9 cellular contexts compared by ENCODE assay signal in genomic region chr7:47573758-47574472, GRCh38. TPM values are rescaled to one million over a fixed set of nuclear protein-coding genes. Genes with fewer than 3 reads are reported as not detected.
DNase-seq lines count a peak whose midpoint lies in the region; ATAC-seq and TF ChIP-seq lines count a peak whose summit lies in the region.
"Had no signal": no experiment of that assay in that cellular context is flagged by ENCODE, and none has a peak within 500 bp of the region (broad histone marks: within the 10 kb centered on the region; RNA-seq: fewer than 3 reads in every experiment).

No MANE protein-coding gene starts in this region.

- no peak overlapping the region for H3K9ac ChIP-seq in SK-N-MC (ENCODE audit: insufficient read length)

- peaks cover 6% of the 10 kb centered on the region; the same call in 2 of the 3 replicates for H3K36me3 Mint-ChIP-seq in GM23338 (ENCODE audit: low read depth)

- H3K79me2 ChIP-seq in GM23338 (replicated peaks; ENCODE audit: insufficient read depth), result peaks cover 98% of the 10 kb centered on the region

- no peak for DNase-seq in GM23338 (ENCODE audit: low spot score)
- DNase-seq in SK-N-MC (ENCODE audit: low read depth, low spot score), result peak; percentile 56
- DNase-seq in foreskin fibroblast, result peak; percentile 87 to 93
- no peak for DNase-seq in NCI-H345 (lab: John Stamatoyannopoulos, UW)
- DNase-seq in effector memory CD4-positive, alpha-beta T cell, result no peak
- DNase-seq in activated effector memory CD4-positive, alpha-beta T cell treated with anti-CD3 and anti-CD28 coated beads, Interleukin-2, amount 50 U/mL, for 16 hours, result no peak
- DNase-seq: SHP77 had no signal

- H3K4me1 Mint-ChIP-seq in GM23338, result peaks cover 63% of the 10 kb centered on the region

- H3K36me3 ChIP-seq in GM23338 (ENCODE audit: insufficient read depth) (no peaks in the 10 kb centered on the region; the same call in 1 of the 2 replicates), SK-N-MC (ENCODE audit: insufficient read depth, low read length) (no peaks in the 10 kb centered on the region)
- no peaks in the 10 kb centered on the region for H3K36me3 ChIP-seq in effector memory CD4-positive, alpha-beta T cell (ENCODE audit: control insufficient read depth, insufficient read depth, low read length)

- H2AFZ ChIP-seq in GM23338, result no peak overlapping the region

- H3K9me3 Mint-ChIP-seq in GM23338, result no peaks in the 10 kb centered on the region

- H3K27me3 ChIP-seq in GM23338 (ENCODE audit: insufficient read depth), result no peaks in the 10 kb centered on the region
- H3K27me3 ChIP-seq in effector memory CD4-positive, alpha-beta T cell (replicated peaks; ENCODE audit: control insufficient read depth, insufficient read depth, low read length, poor library complexity, severe bottlenecking), result no peaks in the 10 kb centered on the region

- no peak overlapping the region for H3K27ac ChIP-seq in GM23338 (ENCODE audit: low read depth)
- peak overlapping the region; percentile 60; the same call in 1 of the 2 replicates for H3K27ac ChIP-seq in SK-N-MC
- H3K27ac ChIP-seq in skin epidermis, result peak overlapping the region in 18 of 21 experiments; percentile 30 to 88 (median 58)
- no peak overlapping the region for H3K27ac ChIP-seq in effector memory CD4-positive, alpha-beta T cell (ENCODE audit: insufficient read depth, low read length, poor library complexity, severe bottlenecking)

- peaks cover 28% of the 10 kb centered on the region for H3K27me3 Mint-ChIP-seq in GM23338 (ENCODE audit: insufficient read depth, low read depth, poor library complexity)

- no peak for TF ChIP-seq CTCF in GM23338 (conservative IDR thresholded peaks at IDR 0.05; ENCODE audit: low read depth in 2 of 2)
- no peak for TF ChIP-seq CTCF in foreskin fibroblast (IDR thresholded peaks at IDR 0.05; ENCODE audit: low read depth, low read length)

- ATAC-seq in GM23338 (no peak), HG03095 (IDR thresholded peaks at IDR 0.05; ENCODE audit: unreplicated experiment) (no peak)

- H4K20me1 ChIP-seq in GM23338 (replicated peaks; ENCODE audit: insufficient read depth), result 0 out of 2 replicates have a peak, but pooled peaks cover 4% of the 10 kb centered on the region

- no peaks in the 10 kb centered on the region for H3F3A ChIP-seq in GM23338 (replicated peaks; ENCODE audit: low read depth)

- H3K9me3 ChIP-seq in SK-N-MC (ENCODE audit: low read depth, low read length), result no peaks in the 10 kb centered on the region
- H3K9me3 ChIP-seq in effector memory CD4-positive, alpha-beta T cell (ENCODE audit: control insufficient read depth, low read length), result no peaks in the 10 kb centered on the region

- peak overlapping the region; percentile 45 for H3K4me2 ChIP-seq in GM23338

- H3K4me3 Mint-ChIP-seq in GM23338, result no peak overlapping the region

- 0 out of 2 replicates have a peak, but pooled peaks cover 3% of the 10 kb centered on the region for H3K9me2 ChIP-seq in GM23338 (ENCODE audit: insufficient read depth)

- H3K4me3 ChIP-seq in GM23338, result 0 out of 2 replicates have a peak overlapping the region, but pooled peaks have one; percentile 1
- H3K4me3 ChIP-seq in SK-N-MC, result peak overlapping the region; percentile 62
- no peak overlapping the region for H3K4me3 ChIP-seq in foreskin fibroblast (ENCODE audit: low read depth in 1 of 2, low read length in 2 of 2)
- no peak overlapping the region for H3K4me3 ChIP-seq in skin epidermis
- no peak overlapping the region for H3K4me3 ChIP-seq in effector memory CD4-positive, alpha-beta T cell (ENCODE audit: insufficient read depth, low read depth, low read length, poor library complexity, severe bottlenecking)

- H3K4me1 ChIP-seq in GM23338 (ENCODE audit: insufficient read depth), result peaks cover 41% of the 10 kb centered on the region
- H3K4me1 ChIP-seq in effector memory CD4-positive, alpha-beta T cell (ENCODE audit: control insufficient read depth, insufficient read depth, low read length, poor library complexity, severe bottlenecking), result no peaks in the 10 kb centered on the region

- peak overlapping the region; percentile 45 for H3K27ac Mint-ChIP-seq in GM23338

TF ChIP-seq in GM23338, 12 proteins besides CTCF, POLR2A, EP300 and RAD21:
- no peak for TF ChIP-seq ZNF114 (CRISPR knock-in tag; IDR thresholded peaks at IDR 0.05)

RNA-seq across cellular contexts. Expression of gene TNS3, which starts 8.0 kb away (rescaled TPM):
- total RNA-seq in GM23338 (2014; rRNA removed; shearing (Covaris generic)), result 20.6 and 28.7 TPM in 2 replicates
- 6.2 TPM in 2 replicates for polyA plus RNA-seq in GM23338 (2016; fragmentation: Nextera tagmentation; extraction: Ambion mirVana)

Comparison
In these comparisons a context has a peak if more than half of its experiments do, and no peak if none do; other contexts are left out.
1. DNase-seq: peak in SK-N-MC (single experiment) and foreskin fibroblast (2 of 2); none in GM23338 (single experiment), NCI-H345 (single experiment), effector memory CD4-positive, alpha-beta T cell (0 of 3) and activated effector memory CD4-positive, alpha-beta T cell treated with anti-CD3 and anti-CD28 coated beads, Interleukin-2, amount 50 U/mL, for 16 hours (single experiment).
2. H3K27ac ChIP-seq: peak in SK-N-MC (single experiment) and skin epidermis (18 of 21); none in GM23338 (single experiment) and effector memory CD4-positive, alpha-beta T cell (single experiment).
3. H3K4me3 ChIP-seq: peak in GM23338 (single experiment) and SK-N-MC (single experiment); none in foreskin fibroblast (0 of 2), skin epidermis (0 of 7) and effector memory CD4-positive, alpha-beta T cell (single experiment).